Comparison of ENCODE assay signal across 20 cellular contexts in genomic region chr15:87167055-87167454, GRCh38.
"Had no signal": no experiment of that assay in that cellular context is flagged by ENCODE, and none has a peak within 500 bp of the region (broad histone marks: within the 10 kb centered on the region; RNA-seq: fewer than 3 reads in every experiment).

No MANE protein-coding gene starts in this region.

- DNase-seq: activated CD4-positive, alpha-beta T cell treated with anti-CD3 and anti-CD28 coated beads for 1 hour; activated CD4-positive, alpha-beta T cell treated with anti-CD3 and anti-CD28 coated beads, Interleukin-2, amount 50 U/mL, for 1 hour; activated CD8-positive, alpha-beta T cell treated with anti-CD3 and anti-CD28 coated beads, Interleukin-2, amount 10 ng/mL, durations not matched to agents 7 days and 5 days; activated gamma-delta T cell treated with Interleukin-2 at 50 U/mL for 16 hours; anterior cingulate cortex; endodermal cell; erythroblast; hippocampal formation; left ventricle myocardium inferior; midbrain; natural killer cell; small intestine; stimulated activated CD4-positive, alpha-beta T cell treated with anti-CD3 and anti-CD28 coated beads, Interleukin-2, amount 100 ng/mL, for 24 hours; transverse colon had no signal

- H3K36me3 ChIP-seq: breast epithelium, left ventricle myocardium inferior, transverse colon had no signal

- H3K4me3 Mint-ChIP-seq: activated CD8-positive, alpha-beta T cell treated with anti-CD3 and anti-CD28 coated beads, Interleukin-2, amount 10 ng/mL, durations not matched to agents 7 days and 5 days; activated naive CD4-positive, alpha-beta T cell treated with anti-CD3 and anti-CD28 coated beads, Interleukin-2, amount 50 U/mL, for 24 hours; activated T-helper 1 cell treated with anti-CD3 and anti-CD28 coated beads, Interleukin-12 subunit alpha, Interleukin-12 subunit beta, Interleukin-2, Interleukin-4 antibody, amounts not matched to agents 30 ng/mL and 10 ng/mL and 1 ng/mL, durations not matched to agents 14 hours and 24 hours and 36 hours; endodermal cell; natural killer cell; stimulated activated memory B cell treated with anti-CD40 and anti-IgM and Interleukin-4, amounts not matched to agents 10 μg/mL and 1 μg/mL and 100 μg/mL, for 72 hours had no signal

- H3K27ac ChIP-seq: breast epithelium, coronary artery, left ventricle myocardium inferior, transverse colon had no signal

- H3K4me1 ChIP-seq: breast epithelium, left ventricle myocardium inferior, transverse colon had no signal

- H3K27me3 Mint-ChIP-seq: stimulated activated memory B cell treated with anti-CD40 and anti-IgM and Interleukin-4, amounts not matched to agents 10 μg/mL and 1 μg/mL and 100 μg/mL, for 72 hours had no signal

- H3K36me3 Mint-ChIP-seq: activated naive CD4-positive, alpha-beta T cell treated with anti-CD3 and anti-CD28 coated beads, Interleukin-2, amount 50 U/mL, for 24 hours; natural killer cell; stimulated activated memory B cell treated with anti-CD40 and anti-IgM and Interleukin-4, amounts not matched to agents 10 μg/mL and 1 μg/mL and 100 μg/mL, for 72 hours had no signal

- H3K9me3 Mint-ChIP-seq: activated naive CD4-positive, alpha-beta T cell treated with anti-CD3 and anti-CD28 coated beads, Interleukin-2, amount 50 U/mL, for 24 hours; endodermal cell had no signal

- ATAC-seq: activated CD8-positive, alpha-beta T cell treated with anti-CD3 and anti-CD28 coated beads, Interleukin-2, amount 10 ng/mL, durations not matched to agents 7 days and 5 days; natural killer cell; sciatic nerve; stimulated activated memory B cell treated with anti-CD40 and anti-IgM and Interleukin-4, amounts not matched to agents 10 μg/mL and 1 μg/mL and 100 μg/mL, for 72 hours had no signal

- H3K27ac Mint-ChIP-seq: activated CD8-positive, alpha-beta T cell treated with anti-CD3 and anti-CD28 coated beads, Interleukin-2, amount 10 ng/mL, durations not matched to agents 7 days and 5 days; activated naive CD4-positive, alpha-beta T cell treated with anti-CD3 and anti-CD28 coated beads, Interleukin-2, amount 50 U/mL, for 24 hours; activated T-helper 1 cell treated with anti-CD3 and anti-CD28 coated beads, Interleukin-12 subunit alpha, Interleukin-12 subunit beta, Interleukin-2, Interleukin-4 antibody, amounts not matched to agents 30 ng/mL and 10 ng/mL and 1 ng/mL, durations not matched to agents 14 hours and 24 hours and 36 hours; endodermal cell; natural killer cell; stimulated activated memory B cell treated with anti-CD40 and anti-IgM and Interleukin-4, amounts not matched to agents 10 μg/mL and 1 μg/mL and 100 μg/mL, for 72 hours had no signal

- H3K4me1 Mint-ChIP-seq: activated naive CD4-positive, alpha-beta T cell treated with anti-CD3 and anti-CD28 coated beads, Interleukin-2, amount 50 U/mL, for 24 hours; natural killer cell; stimulated activated memory B cell treated with anti-CD40 and anti-IgM and Interleukin-4, amounts not matched to agents 10 μg/mL and 1 μg/mL and 100 μg/mL, for 72 hours had no signal

- H3K4me3 ChIP-seq: breast epithelium, coronary artery, left ventricle myocardium inferior, transverse colon had no signal

- H3K27me3 ChIP-seq: breast epithelium, transverse colon had no signal

- H3K9me3 ChIP-seq: breast epithelium, left ventricle myocardium inferior, transverse colon had no signal
